32 cellular contexts compared by ENCODE assay signal in genomic region chr15:51369451-51369761, GRCh38. TPM values are rescaled to one million over a fixed set of nuclear protein-coding genes. Genes with fewer than 3 reads are reported as not detected.
DNase-seq lines count a peak whose midpoint lies in the region; ATAC-seq, FAIRE-seq and TF ChIP-seq lines count a peak whose summit lies in the region.
"Had no signal": no experiment of that assay in that cellular context is flagged by ENCODE, and none has a peak within 500 bp of the region (broad histone marks: within the 10 kb centered on the region; RNA-seq: fewer than 3 reads in every experiment).

No MANE protein-coding gene starts in this region.

- FAIRE-seq in K562 (lab: Jason Lieb, UNC), result peak; percentile 52
- no peak for FAIRE-seq in HepG2 (lab: Jason Lieb, UNC)
- FAIRE-seq: frontal cortex, GM19239 had no signal

- TF ChIP-seq RAD21 in K562 (CRISPR knock-in tag; conservative IDR thresholded peaks at IDR 0.05 in 1 of 2, IDR thresholded peaks at IDR 0.05 in 1 of 2) (no peak), HepG2 (CRISPR knock-in tag; IDR thresholded peaks at IDR 0.05) (no peak)

- POLR2A ChIA-PET in K562 (lab: Yijun Ruan, JAX), result interaction anchor here (0.7 to 0.8 kb wide), 2 partner anchors 15 to 39 kb away, joined by 3 to 4 read pairs; no protein-coding TSS in a partner anchor
- POLR2A ChIA-PET in HepG2 (lab: Yijun Ruan, JAX), result no interaction called here

- H4K20me1 ChIP-seq in K562 (replicated peaks; ENCODE audit: control insufficient read depth, insufficient read depth, low read length) (0 out of 2 replicates have a peak, but pooled peaks cover 4% of the 10 kb centered on the region), HepG2 (ENCODE audit: insufficient read depth, low read length) (no peaks in the 10 kb centered on the region)

- intact Hi-C loops in K562 (cut with micrococcal nuclease), result no loop called here
- intact Hi-C loops in HepG2 (cut with micrococcal nuclease; ENCODE audit: unreplicated experiment), result loop anchor here (5.0 kb wide), 1 partner anchor 82 kb away; no protein-coding TSS in a partner anchor
- intact Hi-C loops in heart right ventricle (cut with DNase I), result loop anchor here in 1 of 10 donors (10.0 kb wide), 1 partner anchor 55 kb away; no protein-coding TSS in a partner anchor

- no peaks in the 10 kb centered on the region for H3K9me1 ChIP-seq in K562 (ENCODE audit: control insufficient read depth, insufficient read depth, low read length)

- H3K79me2 ChIP-seq in ACC112 (ENCODE audit: control insufficient read depth, insufficient read depth, low read length, unreplicated experiment) (no peaks in the 10 kb centered on the region), K562 (ENCODE audit: control insufficient read depth, insufficient read depth, low read length) (no peaks in the 10 kb centered on the region), HepG2 (ENCODE audit: insufficient read depth, low read length) (no peaks in the 10 kb centered on the region)

- H3K27me3 Mint-ChIP-seq in activated naive CD4-positive, alpha-beta T cell treated with anti-CD3 and anti-CD28 coated beads, Interleukin-2, amount 10 ng/mL, durations not matched to agents 7 days and 5 days, result peaks cover 4% of the 10 kb centered on the region

- WGBS in K562 (ENCODE audit: insufficient coverage, low coverage, missing lambda C conversion rate), result 9% methylated on average over 1 of the region's 1 CpG
- WGBS in HepG2 (ENCODE audit: low lambda C conversion rate), result 53% methylated on average over 1 of the region's 1 CpG
- WGBS in heart right ventricle, 2 donors, result 91 to 92% methylated on average over 1 of the region's 1 CpG

- no peak for TF ChIP-seq CTCF in K562 (IDR thresholded peaks at IDR 0.05 in 2 of 3, conservative IDR thresholded peaks at IDR 0.05 in 1 of 3; ENCODE audit: insufficient read depth in 2 of 3, low read depth in 1 of 3, low read length in 3 of 3)
- TF ChIP-seq CTCF in HepG2 (CRISPR knock-in tag; IDR thresholded peaks at IDR 0.05), result no peak
- TF ChIP-seq CTCF in heart right ventricle (IDR thresholded peaks at IDR 0.05), result no peak

- no peaks in the 10 kb centered on the region for H3K9me3 Mint-ChIP-seq in activated naive CD4-positive, alpha-beta T cell treated with anti-CD3 and anti-CD28 coated beads, Interleukin-2, amount 10 ng/mL, durations not matched to agents 7 days and 5 days
- H3K9me3 Mint-ChIP-seq: endodermal cell had no signal

- BruUV-seq in K562 (replicated peaks; lab: Mats Ljungman, UMichigan) (no TSS peak), HepG2 (replicated peaks; lab: Mats Ljungman, UMichigan) (no TSS peak)

- no peak overlapping the region for H3K4me2 ChIP-seq in K562 (ENCODE audit: insufficient read depth, low read length)
- no peak overlapping the region for H3K4me2 ChIP-seq in HepG2 (ENCODE audit: low read depth, low read length)

- peak overlapping the region; percentile 53 for H3K27ac ChIP-seq in ACC112 (ENCODE audit: low read depth, low read length)
- H3K27ac ChIP-seq in K562 (ENCODE audit: extremely low read depth, low read depth, low read length), result no peak overlapping the region
- no peak overlapping the region for H3K27ac ChIP-seq in HepG2 (ENCODE audit: extremely low read length, insufficient read depth, low read length)
- peak overlapping the region in 1 of 10 donors; percentile 17 for H3K27ac ChIP-seq in heart right ventricle

- TF ChIP-seq EP300 in K562 (IDR thresholded peaks at IDR 0.05; ENCODE audit: low read length), result no peak
- TF ChIP-seq EP300 in HepG2 (IDR thresholded peaks at IDR 0.05; ENCODE audit: low read depth in 2 of 2, low read length in 2 of 2), result no peak
- no peak for TF ChIP-seq EP300 in HepG2 (CRISPR knock-in tag; IDR thresholded peaks at IDR 0.05; ENCODE audit: borderline replicate concordance)

- no peaks in the 10 kb centered on the region for H3K36me3 ChIP-seq in ACC112 (ENCODE audit: insufficient read depth, low read length)
- no peaks in the 10 kb centered on the region for H3K36me3 ChIP-seq in K562 (ENCODE audit: control insufficient read depth, insufficient read depth, low read length)
- no peaks in the 10 kb centered on the region for H3K36me3 ChIP-seq in HepG2 (replicated peaks in 1 of 2; ENCODE audit: control insufficient read depth in 1 of 2, insufficient read depth in 2 of 2, low read length in 2 of 2)
- H3K36me3 ChIP-seq in heart right ventricle, result no peaks in the 10 kb centered on the region

- in situ Hi-C loops in K562 (cut with MboI), result no loop called here
- in situ Hi-C loops in HepG2 (cut with HindIII; ENCODE audit: extremely low pct_ligation_motif_present, low pct_unique_long_range_greater_than_20kb), result no loop called here

- ATAC-seq in GM18511 (IDR thresholded peaks at IDR 0.05; ENCODE audit: unreplicated experiment), result peak; percentile 45
- ATAC-seq in HG02852 (IDR thresholded peaks at IDR 0.05; ENCODE audit: unreplicated experiment), result peak; percentile 75
- no peak for ATAC-seq in K562
- ATAC-seq in HepG2, result no peak
- ATAC-seq in heart right ventricle, result no peak
- ATAC-seq: activated CD8-positive, alpha-beta T cell treated with anti-CD3 and anti-CD28 coated beads, Interleukin-2, amount 10 ng/mL, durations not matched to agents 7 days and 5 days; esophagus mucosa; HCT116; left cardiac atrium; right cardiac atrium had no signal

- H3K36me3 Mint-ChIP-seq in activated naive CD4-positive, alpha-beta T cell treated with anti-CD3 and anti-CD28 coated beads, Interleukin-2, amount 10 ng/mL, durations not matched to agents 7 days and 5 days, result no peaks in the 10 kb centered on the region

- no peaks in the 10 kb centered on the region for H3K4me1 Mint-ChIP-seq in activated naive CD4-positive, alpha-beta T cell treated with anti-CD3 and anti-CD28 coated beads, Interleukin-2, amount 10 ng/mL, durations not matched to agents 7 days and 5 days

- H3K27me3 ChIP-seq in ACC112 (ENCODE audit: insufficient read depth, low read length), result no peaks in the 10 kb centered on the region
- peaks cover 13 to 20% of the 10 kb centered on the region in 2 experiments for H3K27me3 ChIP-seq in K562 (ENCODE audit: control insufficient read depth in 2 of 2, insufficient read depth in 2 of 2, low read length in 2 of 2)
- H3K27me3 ChIP-seq in HepG2 (ENCODE audit: control insufficient read depth in 1 of 2, insufficient read depth in 2 of 2, low read length in 2 of 2), result no peaks in the 10 kb centered on the region
- H3K27me3 ChIP-seq in heart right ventricle, result no peaks in the 10 kb centered on the region

- DNase-seq in K562 (ENCODE audit: extremely low read depth in 1 of 4, low spot score in 3 of 4) (no peak), foreskin melanocyte (no peak), HepG2 (ENCODE audit: low spot score) (no peak), heart right ventricle (no peak)
- no peak for DNase-seq in activated naive CD4-positive, alpha-beta T cell treated with anti-CD3 and anti-CD28 coated beads, Interleukin-2, amount 10 ng/mL, durations not matched to agents 7 days and 5 days
- DNase-seq: activated CD8-positive, alpha-beta T cell treated with anti-CD3 and anti-CD28 coated beads, Interleukin-2, amount 10 ng/mL, durations not matched to agents 7 days and 5 days; activated gamma-delta T cell; C1 segment of cervical spinal cord; central memory CD4-positive, alpha-beta T cell; COR-L47; DMS79; endodermal cell; GF-D8; hippocampal formation; left cardiac atrium; NCI-H1105 treated with DMSO at 0.1 percent for 48 hours; NCI-H2029 treated with DMSO at 0.1 percent for 48 hours; NCI-H446; NK-92 treated with Interleukin-12 subunit alpha and Interleukin-12 subunit beta, amount 100 ng/mL, for 24 hours; right cardiac atrium; SHP77; stimulated activated CD4-positive, alpha-beta T cell treated with anti-CD3 and anti-CD28 coated beads, Interleukin-2, amount 100 ng/mL, for 48 hours; trophoblast cell had no signal

- H3K9me3 ChIP-seq in K562 (replicated peaks; ENCODE audit: control insufficient read depth, insufficient read depth, low read depth, low read length) (no peaks in the 10 kb centered on the region), HepG2 (ENCODE audit: low read length) (no peaks in the 10 kb centered on the region), heart right ventricle (no peaks in the 10 kb centered on the region)

- H3K4me3 ChIP-seq in ACC112 (ENCODE audit: low read depth, low read length) (no peak overlapping the region), K562 (no peak overlapping the region), HepG2 (replicated peaks in 1 of 3; ENCODE audit: insufficient read depth in 1 of 3, low read depth in 2 of 3, low read length in 3 of 3) (no peak overlapping the region), heart right ventricle (no peak overlapping the region)

- H3K4me1 ChIP-seq in ACC112 (ENCODE audit: control insufficient read depth, insufficient read depth, low read length, unreplicated experiment) (peaks cover 18% of the 10 kb centered on the region), K562 (replicated peaks in 1 of 2; ENCODE audit: control insufficient read depth in 2 of 2, insufficient read depth in 2 of 2, low read length in 2 of 2) (no peaks in the 10 kb centered on the region), HepG2 (ENCODE audit: insufficient read depth, low read length) (peaks cover 43% of the 10 kb centered on the region), heart right ventricle (peaks cover 0 to 23% (median 6%) of the 10 kb centered on the region in 9 donors)

- H2AFZ ChIP-seq in ACC112 (ENCODE audit: low read length, unreplicated experiment) (peak overlapping the region; percentile 17), K562 (ENCODE audit: low read depth, low read length) (no peak overlapping the region), HepG2 (ENCODE audit: low read length) (no peak overlapping the region)

- TF ChIP-seq POLR2A in K562 (conservative IDR thresholded peaks at IDR 0.05) (no peak), HepG2 (IDR thresholded peaks at IDR 0.05; ENCODE audit: insufficient read depth in 1 of 2, low read depth in 2 of 2, low read length in 2 of 2) (no peak)

- H3K4me3 Mint-ChIP-seq in activated naive CD4-positive, alpha-beta T cell treated with anti-CD3 and anti-CD28 coated beads, Interleukin-2, amount 10 ng/mL, durations not matched to agents 7 days and 5 days, result no peak overlapping the region
- H3K4me3 Mint-ChIP-seq: activated CD8-positive, alpha-beta T cell treated with anti-CD3 and anti-CD28 coated beads, Interleukin-2, amount 10 ng/mL, durations not matched to agents 7 days and 5 days; endodermal cell had no signal

- H3K9ac ChIP-seq in K562 (ENCODE audit: insufficient read depth in 1 of 2, low read depth in 2 of 2, low read length in 2 of 2), result no peak overlapping the region
- no peak overlapping the region for H3K9ac ChIP-seq in HepG2 (ENCODE audit: insufficient read depth, low read depth, low read length)

- CTCF ChIA-PET in K562 (lab: Yijun Ruan, JAX; ENCODE audit: low intra/inter-chr PET ratio) (no interaction called here), HepG2 (lab: Yijun Ruan, JAX; ENCODE audit: low intra/inter-chr PET ratio, low total read pairs) (no interaction called here)
- CTCF ChIA-PET in activated naive CD4-positive, alpha-beta T cell treated with anti-CD3 and anti-CD28 coated beads, Interleukin-2, amount 10 ng/mL, durations not matched to agents 7 days and 5 days (lab: Charles Lee), result interaction anchor here (1.8 to 3.4 kb wide), 2 partner anchors 11 to 129 kb away, joined by 6 to 19 read pairs; no protein-coding TSS in a partner anchor

- no peak overlapping the region for H3K27ac Mint-ChIP-seq in activated naive CD4-positive, alpha-beta T cell treated with anti-CD3 and anti-CD28 coated beads, Interleukin-2, amount 10 ng/mL, durations not matched to agents 7 days and 5 days
- H3K27ac Mint-ChIP-seq: activated CD8-positive, alpha-beta T cell treated with anti-CD3 and anti-CD28 coated beads, Interleukin-2, amount 10 ng/mL, durations not matched to agents 7 days and 5 days; endodermal cell had no signal

RNA-seq across cellular contexts. Expression of gene GLDN, which starts 28.0 kb away (rescaled TPM):
- total RNA-seq in K562 (2011; cell fraction: chromatin; rRNA removed; ENCODE audit: low replicate concordance), result 0.12 and 0.32 TPM in 2 replicates
- 0.13 and 0.33 TPM in 2 replicates for total RNA-seq in K562 (2011; cell fraction: nucleolus; rRNA removed)
- 0.22 TPM in 1 of 2 replicates, not detected in the other for total RNA-seq in K562 (2011; cell fraction: nucleoplasm; rRNA removed)
- total RNA-seq in K562 (2014; rRNA removed), result 0.05 and 0.33 TPM in 2 replicates
- 0.19 and 0.22 TPM in 2 replicates for total RNA-seq in K562 (2014; rRNA removed; fragmentation: Illumina TruSeq; extraction: Trizol)
- total RNA-seq in K562 (2015; rRNA removed; fragmentation: Illumina TruSeq; extraction: Trizol), result 0.19 and 0.33 TPM in 2 replicates
- total RNA-seq in K562 (2021), result 0.18 and 0.31 TPM in 2 replicates
- 0.21 and 0.23 TPM in 2 replicates for polyA plus RNA-seq in K562 (2011; rRNA removed)
- polyA plus RNA-seq in K562 (2011; cell fraction: cytosol; rRNA removed), result 0.09 and 0.10 TPM in 2 replicates
- polyA plus RNA-seq in K562 (2011; cell fraction: nucleus; rRNA removed), result 0.31 and 0.36 TPM in 2 replicates
- 0.17 and 0.65 TPM in 2 replicates for polyA plus RNA-seq in K562 (2012)
- polyA plus RNA-seq in K562 (2014; fragmentation: Illumina TruSeq; extraction: Trizol), result 0.21 and 0.22 TPM in 2 replicates
- under 1 TPM; 0.07 to 0.10 TPM for polyA plus RNA-seq in K562 (2014; fragmentation: Nextera tagmentation; extraction: Ambion mirVana)
- polyA plus RNA-seq in K562 (2014; rRNA removed), result 0.05 and 0.77 TPM in 2 replicates
- 0.21 and 0.42 TPM in 2 replicates for polyA minus RNA-seq in K562 (2011; rRNA and poly(A)+ RNA removed)
- not detected in 2 replicates for polyA minus RNA-seq in K562 (2011; cell fraction: cytosol; rRNA and poly(A)+ RNA removed)
- polyA minus RNA-seq in K562 (2011; cell fraction: nucleus; rRNA and poly(A)+ RNA removed), result 0.22 and 0.40 TPM in 2 replicates
- total RNA-seq in HepG2 (2016; rRNA removed; fragmentation: Illumina TruSeq; extraction: Trizol), result 0.59 and 0.86 TPM in 2 replicates
- 0.10 TPM in 1 of 2 replicates, not detected in the other for total RNA-seq in HepG2 (2016; cell fraction: cytosol; rRNA removed; fragmentation: Illumina TruSeq; extraction: Trizol; ENCODE audit: low read depth)
- total RNA-seq in HepG2 (2016; cell fraction: insoluble cytoplasmic fraction; rRNA removed; fragmentation: Illumina TruSeq; extraction: Trizol), result 0.82 and 0.89 TPM in 2 replicates
- total RNA-seq in HepG2 (2016; cell fraction: membrane; rRNA removed; fragmentation: Illumina TruSeq; extraction: Trizol), result 0.31 and 0.37 TPM in 2 replicates
- total RNA-seq in HepG2 (2016; cell fraction: nucleus; rRNA removed; fragmentation: Illumina TruSeq; extraction: Trizol), result 1.6 and 2.0 TPM in 2 replicates
- 1.0 and 1.5 TPM in 2 replicates for polyA plus RNA-seq in HepG2 (2011; rRNA removed)
- polyA plus RNA-seq in HepG2 (2011; cell fraction: cytosol; rRNA removed), result 0.38 and 0.44 TPM in 2 replicates
- 2.3 and 2.8 TPM in 2 replicates for polyA plus RNA-seq in HepG2 (2011; cell fraction: nucleus; rRNA removed)
- polyA plus RNA-seq in HepG2 (2012), result 1.0 and 1.7 TPM in 2 replicates
- 0.06 TPM in 1 of 2 replicates, not detected in the other for polyA plus RNA-seq in HepG2 (2016; cell fraction: cytosol; fragmentation: Illumina TruSeq; extraction: Trizol; ENCODE audit: low read depth)
- polyA plus RNA-seq in HepG2 (2016; cell fraction: insoluble cytoplasmic fraction; fragmentation: Illumina TruSeq; extraction: Trizol; ENCODE audit: low read depth), result 0.37 TPM in 2 replicates
- 0.20 and 0.24 TPM in 2 replicates for polyA plus RNA-seq in HepG2 (2016; cell fraction: membrane; fragmentation: Illumina TruSeq; extraction: Trizol; ENCODE audit: low read depth)
- polyA plus RNA-seq in HepG2 (2016; cell fraction: nucleus; fragmentation: Illumina TruSeq; extraction: Trizol; ENCODE audit: insufficient read depth, low read depth), result 2.0 and 2.3 TPM in 2 replicates
- polyA minus RNA-seq in HepG2 (2011; rRNA and poly(A)+ RNA removed; ENCODE audit: low replicate concordance), result 1.5 TPM in 1 of 2 replicates, not detected in the other
- 0.26 and 0.49 TPM in 2 replicates for polyA minus RNA-seq in HepG2 (2011; cell fraction: cytosol; rRNA and poly(A)+ RNA removed)
- 4.9 and 5.5 TPM in 2 replicates for polyA minus RNA-seq in HepG2 (2011; cell fraction: nucleus; rRNA and poly(A)+ RNA removed)
- 10 to 100 TPM in 6 of 10 donors, 1 to 10 TPM in 4; 8.5 to 19.8 (median 12.4) TPM for total RNA-seq in heart right ventricle
- 1 to 10 TPM in 1 of 2 donors, under 1 TPM in 1; 0.65 to 5.3 TPM for polyA plus RNA-seq in heart right ventricle
- total RNA-seq: activated CD8-positive, alpha-beta T cell treated with anti-CD3 and anti-CD28 coated beads, Interleukin-2, amount 10 ng/mL, durations not matched to agents 7 days and 5 days; T-helper 2 cell treated with Interferon-gamma antibody and Interleukin-4, amounts not matched to agents 100 ng/mL and 5 ng/mL, for 36 hours had no signal

RNA-seq across cellular contexts. Expression of gene CYP19A1, which starts 31.0 kb away (rescaled TPM):
- not detected in 2 replicates for total RNA-seq in K562 (2011; cell fraction: chromatin; rRNA removed; ENCODE audit: low replicate concordance)
- not detected in 2 replicates for total RNA-seq in K562 (2011; cell fraction: nucleolus; rRNA removed)
- total RNA-seq in K562 (2011; cell fraction: nucleoplasm; rRNA removed), result not detected in 2 replicates
- total RNA-seq in K562 (2014; rRNA removed) (0.16 TPM in 1 of 2 replicates, not detected in the other), K562 (2014; rRNA removed; fragmentation: Illumina TruSeq; extraction: Trizol) (0.35 TPM in 1 of 2 replicates, not detected in the other), K562 (2015; rRNA removed; fragmentation: Illumina TruSeq; extraction: Trizol) (0.18 TPM in 1 of 2 replicates, not detected in the other), K562 (2021) (0.44 and 1.6 TPM in 2 replicates), HepG2 (2016; rRNA removed; fragmentation: Illumina TruSeq; extraction: Trizol) (9.1 and 10.9 TPM in 2 replicates), heart right ventricle (1 to 10 TPM in 3 of 10 donors, under 1 TPM in 4, not detected in 3; 0.26 to 1.9 (median 0.58) TPM)
- polyA plus RNA-seq in K562 (2011; rRNA removed) (0.03 and 0.50 TPM in 2 replicates), K562 (2014; fragmentation: Illumina TruSeq; extraction: Trizol) (0.16 and 0.43 TPM in 2 replicates), K562 (2014; fragmentation: Nextera tagmentation; extraction: Ambion mirVana) (under 1 TPM; 0.55 to 0.63 TPM), K562 (2014; rRNA removed) (not detected in 2 replicates), HepG2 (2011; rRNA removed) (23.0 and 23.9 TPM in 2 replicates), heart right ventricle (under 1 TPM; 0.68 to 0.95 TPM)
- not detected in 2 replicates for polyA plus RNA-seq in K562 (2011; cell fraction: cytosol; rRNA removed)
- 0.27 TPM in 1 of 2 replicates, not detected in the other for polyA plus RNA-seq in K562 (2011; cell fraction: nucleus; rRNA removed)
- 0.21 and 1.1 TPM in 2 replicates for polyA plus RNA-seq in K562 (2012)
- polyA minus RNA-seq in K562 (2011; rRNA and poly(A)+ RNA removed), result not detected in 2 replicates
- polyA minus RNA-seq in K562 (2011; cell fraction: cytosol; rRNA and poly(A)+ RNA removed), result not detected in 2 replicates
- 0.40 TPM in 1 of 2 replicates, not detected in the other for polyA minus RNA-seq in K562 (2011; cell fraction: nucleus; rRNA and poly(A)+ RNA removed)
- 1.5 and 2.4 TPM in 2 replicates for total RNA-seq in HepG2 (2016; cell fraction: cytosol; rRNA removed; fragmentation: Illumina TruSeq; extraction: Trizol; ENCODE audit: low read depth)
- total RNA-seq in HepG2 (2016; cell fraction: insoluble cytoplasmic fraction; rRNA removed; fragmentation: Illumina TruSeq; extraction: Trizol), result 9.6 and 9.7 TPM in 2 replicates
- 6.7 and 9.2 TPM in 2 replicates for total RNA-seq in HepG2 (2016; cell fraction: membrane; rRNA removed; fragmentation: Illumina TruSeq; extraction: Trizol)
- total RNA-seq in HepG2 (2016; cell fraction: nucleus; rRNA removed; fragmentation: Illumina TruSeq; extraction: Trizol), result 13.6 and 15.6 TPM in 2 replicates
- polyA plus RNA-seq in HepG2 (2011; cell fraction: cytosol; rRNA removed), result 28.9 and 50.2 TPM in 2 replicates
- polyA plus RNA-seq in HepG2 (2011; cell fraction: nucleus; rRNA removed), result 15.5 and 19.9 TPM in 2 replicates
- 25.6 and 28.5 TPM in 2 replicates for polyA plus RNA-seq in HepG2 (2012)
- 2.6 and 3.1 TPM in 2 replicates for polyA plus RNA-seq in HepG2 (2016; cell fraction: cytosol; fragmentation: Illumina TruSeq; extraction: Trizol; ENCODE audit: low read depth)
- polyA plus RNA-seq in HepG2 (2016; cell fraction: insoluble cytoplasmic fraction; fragmentation: Illumina TruSeq; extraction: Trizol; ENCODE audit: low read depth), result 4.9 and 8.2 TPM in 2 replicates
- 2.7 and 2.9 TPM in 2 replicates for polyA plus RNA-seq in HepG2 (2016; cell fraction: membrane; fragmentation: Illumina TruSeq; extraction: Trizol; ENCODE audit: low read depth)
- polyA plus RNA-seq in HepG2 (2016; cell fraction: nucleus; fragmentation: Illumina TruSeq; extraction: Trizol; ENCODE audit: insufficient read depth, low read depth), result 8.2 and 8.3 TPM in 2 replicates
- 67.8 TPM in 1 of 2 replicates, not detected in the other for polyA minus RNA-seq in HepG2 (2011; rRNA and poly(A)+ RNA removed; ENCODE audit: low replicate concordance)
- polyA minus RNA-seq in HepG2 (2011; cell fraction: cytosol; rRNA and poly(A)+ RNA removed), result 24.8 and 37.2 TPM in 2 replicates
- polyA minus RNA-seq in HepG2 (2011; cell fraction: nucleus; rRNA and poly(A)+ RNA removed), result 31.2 and 42.5 TPM in 2 replicates
- total RNA-seq: activated CD8-positive, alpha-beta T cell treated with anti-CD3 and anti-CD28 coated beads, Interleukin-2, amount 10 ng/mL, durations not matched to agents 7 days and 5 days; endodermal cell; esophagus mucosa had no signal
- polyA plus RNA-seq: neural cell had no signal

Comparison
In these comparisons a context has a peak if more than half of its experiments do, and no peak if none do; other contexts are left out.
1. ATAC-seq: peak in GM18511 (single experiment) and HG02852 (single experiment); none in K562 (single experiment), HepG2 (single experiment) and heart right ventricle (0 of 8).